8 cellular contexts compared by ENCODE assay signal in genomic region chr5:177300971-177301370, GRCh38.
DNase-seq lines count a peak whose midpoint lies in the region; ATAC-seq lines count a peak whose summit lies in the region.
"Had no signal": no experiment of that assay in that cellular context is flagged by ENCODE, and none has a peak within 500 bp of the region (broad histone marks: within the 10 kb centered on the region; RNA-seq: fewer than 3 reads in every experiment).

No MANE protein-coding gene starts in this region.

- peak overlapping the region; percentile 73 for H3K4me3 Mint-ChIP-seq in T-helper 1 cell treated with Interleukin-12 subunit alpha and Interleukin-12 subunit beta and Interleukin-4 antibody, amounts not matched to agents 30 μg/mL and 1 μg/mL, for 36 hours
- peak overlapping the region; percentile 90 for H3K4me3 Mint-ChIP-seq in stimulated activated effector memory CD8-positive, alpha-beta T cell treated with anti-CD3 and anti-CD28 coated beads, Interleukin-12 subunit alpha, Interleukin-12 subunit beta, amount 100 ng/mL, for 72 hours

- H3K9me3 ChIP-seq in effector memory CD4-positive, alpha-beta T cell (ENCODE audit: control insufficient read depth, low read length) = no peaks in the 10 kb centered on the region

- H3K27ac Mint-ChIP-seq in T-helper 1 cell treated with Interleukin-12 subunit alpha and Interleukin-12 subunit beta and Interleukin-4 antibody, amounts not matched to agents 30 μg/mL and 1 μg/mL, for 36 hours = peak overlapping the region; percentile 95
- H3K27ac Mint-ChIP-seq in stimulated activated effector memory CD8-positive, alpha-beta T cell treated with anti-CD3 and anti-CD28 coated beads, Interleukin-12 subunit alpha, Interleukin-12 subunit beta, amount 100 ng/mL, for 72 hours = peak overlapping the region; percentile 93

- H3K36me3 ChIP-seq in effector memory CD4-positive, alpha-beta T cell (ENCODE audit: control insufficient read depth, insufficient read depth, low read length) = peaks cover 9% of the 10 kb centered on the region

- H3K27ac ChIP-seq in effector memory CD4-positive, alpha-beta T cell (ENCODE audit: insufficient read depth, low read length, poor library complexity, severe bottlenecking) = peak overlapping the region; percentile 51

- H3K27me3 Mint-ChIP-seq in T-helper 1 cell treated with Interleukin-12 subunit alpha and Interleukin-12 subunit beta and Interleukin-4 antibody, amounts not matched to agents 30 μg/mL and 1 μg/mL, for 36 hours (ENCODE audit: low read depth) = no peaks in the 10 kb centered on the region

- no peaks in the 10 kb centered on the region for H3K27me3 ChIP-seq in effector memory CD4-positive, alpha-beta T cell (replicated peaks; ENCODE audit: control insufficient read depth, insufficient read depth, low read length, poor library complexity, severe bottlenecking)

- peaks cover 47% of the 10 kb centered on the region for H3K36me3 Mint-ChIP-seq in T-helper 1 cell treated with Interleukin-12 subunit alpha and Interleukin-12 subunit beta and Interleukin-4 antibody, amounts not matched to agents 30 μg/mL and 1 μg/mL, for 36 hours (ENCODE audit: low read depth)
- peaks cover 83% of the 10 kb centered on the region for H3K36me3 Mint-ChIP-seq in stimulated activated effector memory CD8-positive, alpha-beta T cell treated with anti-CD3 and anti-CD28 coated beads, Interleukin-12 subunit alpha, Interleukin-12 subunit beta, amount 100 ng/mL, for 72 hours

- peaks cover 55% of the 10 kb centered on the region for H3K4me1 ChIP-seq in effector memory CD4-positive, alpha-beta T cell (ENCODE audit: control insufficient read depth, insufficient read depth, low read length, poor library complexity, severe bottlenecking)

- DNase-seq in T-helper 1 cell (no peak), AML-193 (lab: John Stamatoyannopoulos, UW) (no peak), NCI-H2081 (lab: John Stamatoyannopoulos, UW) (no peak)
- DNase-seq in effector memory CD4-positive, alpha-beta T cell = no peak
- DNase-seq in stimulated activated effector memory CD8-positive, alpha-beta T cell treated with anti-CD3 and anti-CD28 coated beads, Interleukin-12 subunit alpha, Interleukin-12 subunit beta, amount 100 ng/mL, for 72 hours (ENCODE audit: low spot score in 2 of 2) = no peak
- DNase-seq: 8988T; stimulated activated CD4-positive, alpha-beta T cell treated with anti-CD3 and anti-CD28 coated beads, Interleukin-2, amount 100 ng/mL, for 24 hours had no signal

- H3K9me3 Mint-ChIP-seq in T-helper 1 cell treated with Interleukin-12 subunit alpha and Interleukin-12 subunit beta and Interleukin-4 antibody, amounts not matched to agents 30 μg/mL and 1 μg/mL, for 36 hours = no peaks in the 10 kb centered on the region
- H3K9me3 Mint-ChIP-seq in stimulated activated effector memory CD8-positive, alpha-beta T cell treated with anti-CD3 and anti-CD28 coated beads, Interleukin-12 subunit alpha, Interleukin-12 subunit beta, amount 100 ng/mL, for 72 hours = no peaks in the 10 kb centered on the region

- H3K4me1 Mint-ChIP-seq in T-helper 1 cell treated with Interleukin-12 subunit alpha and Interleukin-12 subunit beta and Interleukin-4 antibody, amounts not matched to agents 30 μg/mL and 1 μg/mL, for 36 hours (ENCODE audit: low read depth) = peaks cover 70% of the 10 kb centered on the region
- H3K4me1 Mint-ChIP-seq in stimulated activated effector memory CD8-positive, alpha-beta T cell treated with anti-CD3 and anti-CD28 coated beads, Interleukin-12 subunit alpha, Interleukin-12 subunit beta, amount 100 ng/mL, for 72 hours = peaks cover 82% of the 10 kb centered on the region

- H3K4me3 ChIP-seq in effector memory CD4-positive, alpha-beta T cell (ENCODE audit: insufficient read depth, low read depth, low read length, poor library complexity, severe bottlenecking) = peak overlapping the region; percentile 3

- no peak for ATAC-seq in stimulated activated effector memory CD8-positive, alpha-beta T cell treated with anti-CD3 and anti-CD28 coated beads, Interleukin-12 subunit alpha, Interleukin-12 subunit beta, amount 100 ng/mL, for 72 hours
